Comparison of ENCODE assay signal across 8 cellular contexts in genomic region chr19:3185482-3186376, GRCh38. TPM values are rescaled to one million over a fixed set of nuclear protein-coding genes. Genes with fewer than 3 reads are reported as not detected.
DNase-seq lines count a peak whose midpoint lies in the region; ATAC-seq, FAIRE-seq and TF ChIP-seq lines count a peak whose summit lies in the region.

A gene with protein sequence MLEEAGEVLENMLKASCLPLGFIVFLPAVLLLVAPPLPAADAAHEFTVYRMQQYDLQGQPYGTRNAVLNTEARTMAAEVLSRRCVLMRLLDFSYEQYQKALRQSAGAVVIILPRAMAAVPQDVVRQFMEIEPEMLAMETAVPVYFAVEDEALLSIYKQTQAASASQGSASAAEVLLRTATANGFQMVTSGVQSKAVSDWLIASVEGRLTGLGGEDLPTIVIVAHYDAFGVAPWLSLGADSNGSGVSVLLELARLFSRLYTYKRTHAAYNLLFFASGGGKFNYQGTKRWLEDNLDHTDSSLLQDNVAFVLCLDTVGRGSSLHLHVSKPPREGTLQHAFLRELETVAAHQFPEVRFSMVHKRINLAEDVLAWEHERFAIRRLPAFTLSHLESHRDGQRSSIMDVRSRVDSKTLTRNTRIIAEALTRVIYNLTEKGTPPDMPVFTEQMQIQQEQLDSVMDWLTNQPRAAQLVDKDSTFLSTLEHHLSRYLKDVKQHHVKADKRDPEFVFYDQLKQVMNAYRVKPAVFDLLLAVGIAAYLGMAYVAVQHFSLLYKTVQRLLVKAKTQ (plus strand): TSS chr19:3185930. CDS start chr19:3186031, 101 bp downstream.

- peak; percentile 74 for FAIRE-seq in RCC 7860 (lab: Jason Lieb, UNC)

- DNase-seq in DMS153 treated with DMSO at 0.1 percent for 48 hours (lab: John Stamatoyannopoulos, UW; ENCODE audit: unreplicated experiment) = peak; percentile 95
- DNase-seq in RCC 7860 (ENCODE audit: low spot score) = peak; percentile 85
- peak; percentile 95 to 96 for DNase-seq in activated T-cell treated with anti-CD3 and anti-CD28 coated beads, Interleukin-2, amount 50 U/mL, for 72 hours
- peak; percentile 99 for DNase-seq in esophagus muscularis mucosa (ENCODE audit: extremely low spot score)
- DNase-seq in stimulated activated CD8-positive, alpha-beta memory T cell treated with anti-CD3 and anti-CD28 coated beads, Interleukin-7, amount 100 ng/mL, for 4 hours (ENCODE audit: low read depth in 2 of 2) = peak; percentile 87 to 93

- peak within 1 kb of the TSS; percentile 96 to 99 for H3K4me3 Mint-ChIP-seq in activated T-cell treated with anti-CD3 and anti-CD28 coated beads, Interleukin-2, amount 50 U/mL, for 72 hours

- intact Hi-C loops in esophagus muscularis mucosa (cut with DNase I) = no loop called here

- TF ChIP-seq EP300 in esophagus muscularis mucosa (IDR thresholded peaks at IDR 0.05) = no peak

- H3K27ac Mint-ChIP-seq in activated T-cell treated with anti-CD3 and anti-CD28 coated beads, Interleukin-2, amount 50 U/mL, for 72 hours = peak within 1 kb of the TSS; percentile 97

- no peak for TF ChIP-seq POLR2A in esophagus muscularis mucosa (IDR thresholded peaks at IDR 0.05; ENCODE audit: low read depth)

- H3K4me1 Mint-ChIP-seq in activated T-cell treated with anti-CD3 and anti-CD28 coated beads, Interleukin-2, amount 50 U/mL, for 72 hours (ENCODE audit: low read depth) = peaks cover 68% of the 10 kb centered on the region

- H3K27ac ChIP-seq in KOPT-K1 (ENCODE audit: low read depth, low read length, poor library complexity, severe bottlenecking) (peak within 1 kb of the TSS; percentile 81), esophagus muscularis mucosa (replicated peaks in 1 of 4) (peak within 1 kb of the TSS; percentile 73 to 85 (median 81)), muscle layer of duodenum (ENCODE audit: low read length) (peak within 1 kb of the TSS; percentile 71)

- no peaks in the 10 kb centered on the region for H3K27me3 Mint-ChIP-seq in activated T-cell treated with anti-CD3 and anti-CD28 coated beads, Interleukin-2, amount 50 U/mL, for 72 hours (ENCODE audit: low read depth)

- H3K36me3 ChIP-seq in KOPT-K1 (ENCODE audit: insufficient read depth, low read length) (peaks cover 42% of the 10 kb centered on the region), esophagus muscularis mucosa (peaks cover 0 to 17% (median 11%) of the 10 kb centered on the region in 4 donors), muscle layer of duodenum (ENCODE audit: control insufficient read depth in 1 of 2, insufficient read depth in 2 of 2, low read length in 2 of 2) (peaks cover 0 to 4% of the 10 kb centered on the region in 2 donors)

- H3K4me3 ChIP-seq in esophagus muscularis mucosa (peak within 1 kb of the TSS; percentile 84 to 97 (median 95)), muscle layer of duodenum (ENCODE audit: low read depth in 1 of 2, low read length in 2 of 2) (peak within 1 kb of the TSS; percentile 89 to 97)

- peaks cover 16 to 51% (median 37%) of the 10 kb centered on the region in 4 donors for H3K4me1 ChIP-seq in esophagus muscularis mucosa
- H3K4me1 ChIP-seq in muscle layer of duodenum (ENCODE audit: control insufficient read depth in 1 of 2, insufficient read depth in 2 of 2, low read length in 2 of 2) = peaks cover 7 to 27% of the 10 kb centered on the region in 2 donors

- no peaks in the 10 kb centered on the region for H3K9me3 Mint-ChIP-seq in activated T-cell treated with anti-CD3 and anti-CD28 coated beads, Interleukin-2, amount 50 U/mL, for 72 hours

- peak in 1 of 3 experiments; percentile 5 for TF ChIP-seq CTCF in esophagus muscularis mucosa (IDR thresholded peaks at IDR 0.05)

- under 1% methylated on average over 22 of the region's 90 CpGs for WGBS in esophagus muscularis mucosa

- ATAC-seq in GM21786 (IDR thresholded peaks at IDR 0.05; ENCODE audit: unreplicated experiment) = peak; percentile 70
- ATAC-seq in activated T-cell treated with anti-CD3 and anti-CD28 coated beads, Interleukin-2, amount 50 U/mL, for 72 hours (replicated peaks in 1 of 2) = peak; percentile 87 to 90

- H3K36me3 Mint-ChIP-seq in activated T-cell treated with anti-CD3 and anti-CD28 coated beads, Interleukin-2, amount 50 U/mL, for 72 hours (ENCODE audit: insufficient read depth in 2 of 2) = peaks cover 1 to 2% of the 10 kb centered on the region in 2 donors

- no peaks in the 10 kb centered on the region for H3K27me3 ChIP-seq in esophagus muscularis mucosa
- no peaks in the 10 kb centered on the region for H3K27me3 ChIP-seq in muscle layer of duodenum (ENCODE audit: low read depth, low read length)

- H3K9me3 ChIP-seq in KOPT-K1 (ENCODE audit: insufficient read depth, low read length, poor library complexity, severe bottlenecking) = no peaks in the 10 kb centered on the region
- no peaks in the 10 kb centered on the region for H3K9me3 ChIP-seq in esophagus muscularis mucosa
- no peaks in the 10 kb centered on the region for H3K9me3 ChIP-seq in muscle layer of duodenum (ENCODE audit: control insufficient read depth in 1 of 2, low read length in 2 of 2)

RNA-seq across cellular contexts. Expression of the gene that starts here (rescaled TPM):
- 10 to 100 TPM; 35.0 to 38.7 TPM for total RNA-seq in activated T-cell treated with anti-CD3 and anti-CD28 coated beads, Interleukin-2, amount 50 U/mL, for 72 hours
- total RNA-seq in esophagus muscularis mucosa = 10 to 100 TPM; 26.2 to 33.6 (median 29.7) TPM

Comparison
In these comparisons a context has a peak if more than half of its experiments do, and no peak if none do; other contexts are left out.
1. Peak in every context shown above with its lines: DNase-seq, ATAC-seq, H3K4me3 ChIP-seq and H3K27ac ChIP-seq.